ENCODE assay signal across 1 cellular context in genomic region chr10:22369433-22370072, GRCh38.
TF ChIP-seq lines count a peak whose summit lies in the region.

No MANE protein-coding gene starts in this region.

TF ChIP-seq in K562, 482 proteins besides CTCF, POLR2A, EP300 and RAD21 (continued from another document and continues in another):
- TF ChIP-seq ZNF318 (IDR thresholded peaks at IDR 0.05; ENCODE audit: borderline replicate concordance in 1 of 2, low read depth in 1 of 2) (peak in 1 of 2 experiments; percentile 94; a peak in 2 of 4 replicates), ELF1 (tag; IDR thresholded peaks at IDR 0.05) (0 out of 2 replicates have a peak, but pooled peaks have one; percentile 8), ZNF766 (CRISPR knock-in tag; conservative IDR thresholded peaks at IDR 0.05) (no peak), ATF7 (IDR thresholded peaks at IDR 0.05) (peak; percentile 94), CREBBP (IDR thresholded peaks at IDR 0.05; ENCODE audit: low read depth, low read length) (no peak), SMARCA5 (IDR thresholded peaks at IDR 0.05) (peak; percentile 99), NBN (IDR thresholded peaks at IDR 0.05; ENCODE audit: low read depth) (no peak), CEBPB (tag; IDR thresholded peaks at IDR 0.05) (peak; percentile 96), TAF1 (IDR thresholded peaks at IDR 0.05; ENCODE audit: control insufficient read depth, extremely low read depth, insufficient read depth, low read length, severe bottlenecking) (no peak), ZBTB5 (IDR thresholded peaks at IDR 0.05) (no peak), ESRRA (IDR thresholded peaks at IDR 0.05; ENCODE audit: borderline replicate concordance, low read depth) (peak; percentile 61; the same call in 1 of the 2 replicates), PTRF (tag; IDR thresholded peaks at IDR 0.05) (no peak), PKNOX1 (IDR thresholded peaks at IDR 0.05) (0 out of 2 replicates have a peak, but pooled peaks have one; percentile 11), CXXC5 (CRISPR knock-in tag; IDR thresholded peaks at IDR 0.05) (0 out of 2 replicates have a peak, but pooled peaks have one; percentile 21), PTTG1 (tag; IDR thresholded peaks at IDR 0.05; ENCODE audit: low read depth) (no peak), SAP30 (IDR thresholded peaks at IDR 0.05; ENCODE audit: borderline replicate concordance, insufficient read depth, low read depth, low read length, poor library complexity, severe bottlenecking) (no peak), MYNN (IDR thresholded peaks at IDR 0.05) (no peak), MYNN (CRISPR knock-in tag; IDR thresholded peaks at IDR 0.05) (no peak), MEF2A (IDR thresholded peaks at IDR 0.05; ENCODE audit: control insufficient read depth, low read depth, low read length) (no peak), ZBTB8A (IDR thresholded peaks at IDR 0.05; ENCODE audit: partially characterized antibody) (no peak), MNT (conservative IDR thresholded peaks at IDR 0.05) (0 out of 4 replicates have a peak, but pooled peaks of 1 of the 2 experiments have one; percentile 10), SOX6 (IDR thresholded peaks at IDR 0.05) (peak; percentile 46; the same call in 1 of the 2 replicates), THRAP3 (IDR thresholded peaks at IDR 0.05; ENCODE audit: borderline replicate concordance) (no peak), ZNF184 (CRISPR knock-in tag; IDR thresholded peaks at IDR 0.05) (no peak), KLF16 (IDR thresholded peaks at IDR 0.05) (no peak), NFYB (IDR thresholded peaks at IDR 0.05; ENCODE audit: extremely low read depth, insufficient read length) (no peak), TAF9B (IDR thresholded peaks at IDR 0.05; ENCODE audit: partially characterized antibody) (peak; percentile 37), ZNF239 (CRISPR knock-in tag; IDR thresholded peaks at IDR 0.05) (no peak), FOXA3 (CRISPR knock-in tag; conservative IDR thresholded peaks at IDR 0.05 in 1 of 2, IDR thresholded peaks at IDR 0.05 in 1 of 2) (no peak), ZNF277 (CRISPR knock-in tag; IDR thresholded peaks at IDR 0.05; ENCODE audit: borderline replicate concordance) (no peak), DACH1 (IDR thresholded peaks at IDR 0.05; ENCODE audit: partially characterized antibody) (peak; percentile 77), MBD1 (CRISPR knock-in tag; IDR thresholded peaks at IDR 0.05) (no peak), SP2 (IDR thresholded peaks at IDR 0.05; ENCODE audit: extremely low read depth, low read depth, low read length, poor library complexity, severe bottlenecking) (no peak), HOXB6 (CRISPR knock-in tag; IDR thresholded peaks at IDR 0.05; ENCODE audit: borderline replicate concordance) (no peak), PTBP1 (IDR thresholded peaks at IDR 0.05; ENCODE audit: low read depth, low read length) (no peak), ZFPM2 (CRISPR knock-in tag; IDR thresholded peaks at IDR 0.05) (no peak), ADNP (tag; IDR thresholded peaks at IDR 0.05) (0 out of 2 replicates have a peak, but pooled peaks have one; percentile 30), MXI1 (IDR thresholded peaks at IDR 0.05; ENCODE audit: low read depth, low read length) (no peak), CREB1 (IDR thresholded peaks at IDR 0.05) (0 out of 2 replicates have a peak, but pooled peaks have one; percentile 39), CREB1 (CRISPR knock-in tag; IDR thresholded peaks at IDR 0.05) (peak; percentile 26; the same call in 1 of the 2 replicates), IRF1 (CRISPR knock-in tag; IDR thresholded peaks at IDR 0.05; ENCODE audit: borderline replicate concordance) (no peak), MED1 (CRISPR knock-in tag; IDR thresholded peaks at IDR 0.05; ENCODE audit: borderline replicate concordance) (no peak), ZC3H8 (IDR thresholded peaks at IDR 0.05) (no peak), RBM39 (optimal IDR thresholded peaks at IDR 0.05; ENCODE audit: low read depth, low read length) (no peak), USF2 (CRISPR knock-in tag; IDR thresholded peaks at IDR 0.05) (no peak)
